17 cellular contexts compared by ENCODE assay signal in genomic region chr10:129772472-129773358, GRCh38.
DNase-seq lines count a peak whose midpoint lies in the region; ATAC-seq and TF ChIP-seq lines count a peak whose summit lies in the region.
"Had no signal": no experiment of that assay in that cellular context is flagged by ENCODE, and none has a peak within 500 bp of the region (broad histone marks: within the 10 kb centered on the region; RNA-seq: fewer than 3 reads in every experiment).

No MANE protein-coding gene starts in this region.

- H4K91ac ChIP-seq in neuronal stem cell (ENCODE audit: low read depth, low read length, poor library complexity), result no peak overlapping the region

- no peak overlapping the region for H3K9ac ChIP-seq in neuronal stem cell (ENCODE audit: low read depth, low read length, poor library complexity)

- H3K79me1 ChIP-seq in neuronal stem cell (ENCODE audit: low read depth, low read length), result no peaks in the 10 kb centered on the region

- H3K9me3 Mint-ChIP-seq in type B pancreatic cell, result no peaks in the 10 kb centered on the region
- peaks cover 5% of the 10 kb centered on the region for H3K9me3 Mint-ChIP-seq in activated T-helper 1 cell treated with anti-CD3 and anti-CD28 coated beads, Interleukin-12 subunit alpha, Interleukin-12 subunit beta, Interleukin-2, Interleukin-4 antibody, amounts not matched to agents 30 ng/mL and 10 ng/mL and 1 ng/mL, durations not matched to agents 14 hours and 24 hours and 36 hours

- H3K14ac ChIP-seq in neuronal stem cell (ENCODE audit: low read length), result peak overlapping the region; percentile 32

- H3K9me3 ChIP-seq in neuronal stem cell (replicated peaks in 1 of 2; ENCODE audit: control insufficient read depth in 2 of 2, insufficient read depth in 1 of 2, low read depth in 1 of 2, low read length in 2 of 2), result no peaks in the 10 kb centered on the region

- H4K8ac ChIP-seq in neuronal stem cell (ENCODE audit: low read depth, low read length), result no peak overlapping the region

- no peaks in the 10 kb centered on the region for H3K4me1 Mint-ChIP-seq in type B pancreatic cell (ENCODE audit: unreplicated experiment)
- no peaks in the 10 kb centered on the region for H3K4me1 Mint-ChIP-seq in activated T-helper 1 cell treated with anti-CD3 and anti-CD28 coated beads, Interleukin-12 subunit alpha, Interleukin-12 subunit beta, Interleukin-2, Interleukin-4 antibody, amounts not matched to agents 30 ng/mL and 10 ng/mL and 1 ng/mL, durations not matched to agents 14 hours and 24 hours and 36 hours (ENCODE audit: low read depth)

- H3K23ac ChIP-seq in neuronal stem cell (ENCODE audit: low read depth, low read length, poor library complexity), result no peak overlapping the region

- no peak for TF ChIP-seq CTCF in type B pancreatic cell (conservative IDR thresholded peaks at IDR 0.05)

- H2BK15ac ChIP-seq in neuronal stem cell (ENCODE audit: low read length), result no peak overlapping the region

- H2AFZ ChIP-seq in neuronal stem cell (ENCODE audit: low read length), result no peak overlapping the region
- H2AFZ ChIP-seq: PC-9 had no signal

- no CpG with 5 or more reads among the region's 17 CpGs for WGBS in neuronal stem cell (ENCODE audit: extremely low coverage in 2 of 2, insufficient read length in 2 of 2, insufficient replicate concordance in 1 of 2), 2 donors

- no peaks in the 10 kb centered on the region for H3K36me3 ChIP-seq in neuronal stem cell (replicated peaks in 1 of 2; ENCODE audit: control insufficient read depth in 2 of 2, insufficient read depth in 2 of 2, low read length in 2 of 2)

- H3K27me3 ChIP-seq in neuronal stem cell (ENCODE audit: control insufficient read depth in 3 of 3, insufficient read depth in 3 of 3, low read depth in 1 of 3, low read length in 3 of 3), result no peaks in the 10 kb centered on the region

- H2BK5ac ChIP-seq in neuronal stem cell (ENCODE audit: low read length), result no peak overlapping the region

- no peak overlapping the region for H3K4me2 ChIP-seq in neuronal stem cell (ENCODE audit: insufficient read depth, low read length, poor library complexity, severe bottlenecking)
- H3K4me2 ChIP-seq: PC-9 had no signal

- H2BK12ac ChIP-seq in neuronal stem cell (ENCODE audit: low read length), result no peak overlapping the region

- H3K36me3 Mint-ChIP-seq in type B pancreatic cell, result peaks cover 7% of the 10 kb centered on the region
- H3K36me3 Mint-ChIP-seq in activated T-helper 1 cell treated with anti-CD3 and anti-CD28 coated beads, Interleukin-12 subunit alpha, Interleukin-12 subunit beta, Interleukin-2, Interleukin-4 antibody, amounts not matched to agents 30 ng/mL and 10 ng/mL and 1 ng/mL, durations not matched to agents 14 hours and 24 hours and 36 hours (ENCODE audit: low read depth), result no peaks in the 10 kb centered on the region

- intact Hi-C loops in activated T-helper 1 cell treated with anti-CD3 and anti-CD28 coated beads, Interleukin-12 subunit alpha, Interleukin-12 subunit beta, Interleukin-2, Interleukin-4 antibody, amounts not matched to agents 30 ng/mL and 10 ng/mL and 1 ng/mL, durations not matched to agents 14 hours and 24 hours and 36 hours (cut with micrococcal nuclease), result no loop called here

- H3K18ac ChIP-seq in neuronal stem cell (ENCODE audit: low read length), result no peak overlapping the region

- H3K4me3 Mint-ChIP-seq in type B pancreatic cell, result no peak overlapping the region
- no peak overlapping the region for H3K4me3 Mint-ChIP-seq in activated T-helper 1 cell treated with anti-CD3 and anti-CD28 coated beads, Interleukin-12 subunit alpha, Interleukin-12 subunit beta, Interleukin-2, Interleukin-4 antibody, amounts not matched to agents 30 ng/mL and 10 ng/mL and 1 ng/mL, durations not matched to agents 14 hours and 24 hours and 36 hours
- H3K4me3 Mint-ChIP-seq: CD8-positive, alpha-beta T cell had no signal

- no peak overlapping the region for H3K4me3 ChIP-seq in neuronal stem cell (ENCODE audit: low read length in 2 of 2)
- H3K4me3 ChIP-seq: PC-9 had no signal

- peak; percentile 17 for DNase-seq in activated CD8-positive, alpha-beta memory T cell treated with anti-CD3 and anti-CD28 coated beads for 24 hours
- DNase-seq in activated CD8-positive, alpha-beta memory T cell treated with anti-CD3 and anti-CD28 coated beads, Interleukin-2, amount 50 U/mL, for 4 hours, result no peak
- DNase-seq in ecto neural progenitor cell (ENCODE audit: low spot score), result peak; percentile 32
- DNase-seq in neuronal stem cell (ENCODE audit: low spot score), result no peak
- DNase-seq in type B pancreatic cell (ENCODE audit: extremely low spot score, unreplicated experiment), result peak; percentile 51
- DNase-seq in activated T-helper 1 cell treated with anti-CD3 and anti-CD28 coated beads, Interleukin-12 subunit alpha, Interleukin-12 subunit beta, Interleukin-2, Interleukin-4 antibody, amounts not matched to agents 30 ng/mL and 10 ng/mL and 1 ng/mL, durations not matched to agents 14 hours and 24 hours and 36 hours (ENCODE audit: low spot score), result no peak
- DNase-seq in superior temporal gyrus (ENCODE audit: extremely low spot score), result no peak
- DNase-seq: GF-D8, KG1, NCI-H1048, NCI-H1694, NCI-H2107, NCI-H345, PC-9 had no signal

- H3K4me1 ChIP-seq in neuronal stem cell (ENCODE audit: control insufficient read depth in 2 of 2, insufficient read depth in 1 of 2, low read depth in 1 of 2, low read length in 2 of 2), result no peaks in the 10 kb centered on the region

- no peaks in the 10 kb centered on the region for H3K27me3 Mint-ChIP-seq in type B pancreatic cell
- no peaks in the 10 kb centered on the region for H3K27me3 Mint-ChIP-seq in activated T-helper 1 cell treated with anti-CD3 and anti-CD28 coated beads, Interleukin-12 subunit alpha, Interleukin-12 subunit beta, Interleukin-2, Interleukin-4 antibody, amounts not matched to agents 30 ng/mL and 10 ng/mL and 1 ng/mL, durations not matched to agents 14 hours and 24 hours and 36 hours (ENCODE audit: insufficient read depth)

- H2AK5ac ChIP-seq in neuronal stem cell (ENCODE audit: low read depth, low read length), result no peak overlapping the region

- H2BK120ac ChIP-seq in neuronal stem cell (ENCODE audit: low read depth, low read length), result no peak overlapping the region

- no peak overlapping the region for H3K27ac ChIP-seq in neuronal stem cell (replicated peaks; ENCODE audit: low read length)
- H3K27ac ChIP-seq: 22Rv1, PC-9 had no signal

- H3K27ac Mint-ChIP-seq in type B pancreatic cell, result no peak overlapping the region
- H3K27ac Mint-ChIP-seq in activated T-helper 1 cell treated with anti-CD3 and anti-CD28 coated beads, Interleukin-12 subunit alpha, Interleukin-12 subunit beta, Interleukin-2, Interleukin-4 antibody, amounts not matched to agents 30 ng/mL and 10 ng/mL and 1 ng/mL, durations not matched to agents 14 hours and 24 hours and 36 hours, result no peak overlapping the region
- H3K27ac Mint-ChIP-seq: CD8-positive, alpha-beta T cell had no signal

- no peak overlapping the region for H3K4ac ChIP-seq in neuronal stem cell (ENCODE audit: low read length)

- no peak for ATAC-seq in GM18858 (IDR thresholded peaks at IDR 0.05; ENCODE audit: unreplicated experiment)
- ATAC-seq: CD8-positive, alpha-beta T cell had no signal

Comparison
In these comparisons a context has a peak if more than half of its experiments do, and no peak if none do; other contexts are left out.
1. DNase-seq: peak in activated CD8-positive, alpha-beta memory T cell treated with anti-CD3 and anti-CD28 coated beads for 24 hours (single experiment), ecto neural progenitor cell (single experiment) and type B pancreatic cell (single experiment); none in activated CD8-positive, alpha-beta memory T cell treated with anti-CD3 and anti-CD28 coated beads, Interleukin-2, amount 50 U/mL, for 4 hours (single experiment), neuronal stem cell (single experiment), activated T-helper 1 cell treated with anti-CD3 and anti-CD28 coated beads, Interleukin-12 subunit alpha, Interleukin-12 subunit beta, Interleukin-2, Interleukin-4 antibody, amounts not matched to agents 30 ng/mL and 10 ng/mL and 1 ng/mL, durations not matched to agents 14 hours and 24 hours and 36 hours (single experiment) and superior temporal gyrus (single experiment).